Comparison of ENCODE assay signal across 16 cellular contexts in the genomic region with DNA sequence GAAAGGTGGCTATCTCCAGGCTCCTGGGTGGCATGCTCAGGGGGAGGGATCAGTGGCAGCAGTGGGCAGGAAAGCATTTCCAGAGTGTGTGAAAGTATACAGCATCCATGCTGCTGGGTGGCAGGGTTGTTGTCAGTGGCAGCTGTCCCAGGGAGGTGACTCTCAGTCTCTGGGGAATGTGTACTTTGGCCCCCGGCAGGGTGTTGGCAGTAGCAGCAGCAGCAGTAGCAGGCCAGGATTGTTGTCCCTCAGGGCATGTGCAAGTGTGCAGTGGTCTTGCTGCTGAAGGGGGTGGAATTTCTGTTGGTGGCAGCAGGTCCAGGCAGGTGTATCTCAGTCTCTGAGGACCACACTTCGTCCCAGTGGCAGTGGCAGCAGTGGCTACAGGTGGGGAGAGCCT.
DNase-seq lines count a peak whose midpoint lies in the region; ATAC-seq and TF ChIP-seq lines count a peak whose summit lies in the region.
"Had no signal": no experiment of that assay in that cellular context is flagged by ENCODE, and none has a peak within 500 bp of the region (broad histone marks: within the 10 kb centered on the region; RNA-seq: fewer than 3 reads in every experiment).

No MANE protein-coding gene starts in this region.

- H3K27me3 ChIP-seq in mammary epithelial cell (ENCODE audit: insufficient read depth, low read length) = peaks cover 2% of the 10 kb centered on the region
- H3K27me3 ChIP-seq in stomach = no peaks in the 10 kb centered on the region
- no peaks in the 10 kb centered on the region for H3K27me3 ChIP-seq in H7 (ENCODE audit: control insufficient read depth, insufficient read depth, low read length)
- H3K27me3 ChIP-seq: ascending aorta had no signal

- H3K4me1 ChIP-seq in mammary epithelial cell (ENCODE audit: insufficient read depth, low read length) = no peaks in the 10 kb centered on the region
- H3K4me1 ChIP-seq in stomach = peaks cover 0 to 4% (median 2%) of the 10 kb centered on the region in 4 donors
- H3K4me1 ChIP-seq: ascending aorta had no signal

- TF ChIP-seq POLR2A in stomach (IDR thresholded peaks at IDR 0.05) = no peak

- no peak overlapping the region for H3K9ac ChIP-seq in mammary epithelial cell (ENCODE audit: insufficient read depth, low read length)

- H3K79me2 ChIP-seq in mammary epithelial cell (ENCODE audit: insufficient read depth, low read length) = no peaks in the 10 kb centered on the region

- TF ChIP-seq CTCF in mammary epithelial cell (conservative IDR thresholded peaks at IDR 0.05 in 1 of 2, IDR thresholded peaks at IDR 0.05 in 1 of 2; ENCODE audit: extremely low read depth in 1 of 2, insufficient read depth in 1 of 2, low read depth in 1 of 2, low read length in 2 of 2) (no peak), stomach (IDR thresholded peaks at IDR 0.05) (no peak)

- H3K36me3 ChIP-seq in mammary epithelial cell (ENCODE audit: insufficient read depth, low read length) (no peaks in the 10 kb centered on the region), stomach (no peaks in the 10 kb centered on the region), H7 (replicated peaks; ENCODE audit: control insufficient read depth, insufficient read depth, low read length) (no peaks in the 10 kb centered on the region)
- H3K36me3 ChIP-seq: ascending aorta had no signal

- no peak overlapping the region for H2AFZ ChIP-seq in mammary epithelial cell (ENCODE audit: low read depth, low read length)

- H3K9me3 ChIP-seq in mammary epithelial cell (replicated peaks; ENCODE audit: insufficient read depth, low read length) = no peaks in the 10 kb centered on the region
- H3K9me3 ChIP-seq in stomach = peaks cover 0 to 6% (median 3%) of the 10 kb centered on the region in 4 donors

- 20% methylated on average over 1 of the region's 2 CpGs for WGBS in mammary epithelial cell (ENCODE audit: low coverage, missing lambda C conversion rate)
- WGBS in stomach, 5 donors = 37 to 67% (median 52%) methylated on average over 1 to 2 of the region's 2 CpGs

- dilution Hi-C loops in mammary epithelial cell (cut with HindIII; ENCODE audit: low sequenced_read_pairs) = no loop called here

- no peak overlapping the region for H3K4me2 ChIP-seq in mammary epithelial cell (ENCODE audit: insufficient read depth, low read depth, low read length)

- in situ Hi-C loops in T47D (cut with HindIII; ENCODE audit: low pct_unique_long_range_greater_than_20kb, low sequenced_read_pairs) (no loop called here), mammary epithelial cell (cut with MboI; ENCODE audit: low sequenced_read_pairs in 2 of 2) (no loop called here)

- H4K20me1 ChIP-seq in mammary epithelial cell (ENCODE audit: insufficient read depth, low read length) = no peaks in the 10 kb centered on the region

- no TSS peak for BruUV-seq in mammary epithelial cell (replicated peaks; lab: Mats Ljungman, UMichigan)

- CTCF ChIA-PET in mammary epithelial cell (lab: Charles Lee; ENCODE audit: low non-redundant PET) = no interaction called here

- DNase-seq in T47D (ENCODE audit: low read depth in 1 of 2, low spot score in 1 of 2) = peak; percentile 5 to 50
- DNase-seq in mammary epithelial cell = no peak
- peak; percentile 37 for DNase-seq in NCI-H69 (lab: John Stamatoyannopoulos, UW)
- DNase-seq in left colon = peak; percentile 67 to 72
- DNase-seq in stomach = peak; percentile 73
- no peak for DNase-seq in H7
- no peak for DNase-seq in caudate nucleus (lab: John Stamatoyannopoulos, UW)
- no peak for DNase-seq in islet precursor cell
- DNase-seq: activated CD4-positive, alpha-beta T cell treated with anti-CD3 and anti-CD28 coated beads for 1 hour; activated CD8-positive, alpha-beta memory T cell treated with anti-CD3 and anti-CD28 coated beads for 24 hours; EL; left cardiac atrium; NCI-H187; NCI-H446 had no signal

- H3K27ac ChIP-seq in mammary epithelial cell (ENCODE audit: insufficient read depth, low read depth, low read length) (no peak overlapping the region), stomach (no peak overlapping the region), caudate nucleus (ENCODE audit: low read depth, low read length) (no peak overlapping the region)
- H3K27ac ChIP-seq: ascending aorta had no signal

- TF ChIP-seq EP300 in stomach (IDR thresholded peaks at IDR 0.05) = no peak

- peak; percentile 100 for ATAC-seq in left colon
- ATAC-seq: activated naive CD4-positive, alpha-beta T cell treated with anti-CD3 and anti-CD28 coated beads, Interleukin-2, amount 50 U/mL, for 72 hours had no signal

- intact Hi-C loops in mammary epithelial cell (cut with micrococcal nuclease) (no loop called here), left colon (cut with DNase I, micrococcal nuclease) (no loop called here), stomach (cut with DNase I; ENCODE audit: low total_unique reads) (no loop called here)

- H3K4me3 ChIP-seq in mammary epithelial cell (replicated peaks in 1 of 3; ENCODE audit: insufficient read depth in 1 of 3, low read depth in 2 of 3, low read length in 3 of 3) (no peak overlapping the region), stomach (no peak overlapping the region), H7 (ENCODE audit: insufficient read depth, low read depth, low read length) (no peak overlapping the region)
- H3K4me3 ChIP-seq: ascending aorta had no signal

Comparison
In these comparisons a context has a peak if more than half of its experiments do, and no peak if none do; other contexts are left out.
1. DNase-seq: peak in T47D (2 of 2), NCI-H69 (single experiment), left colon (2 of 2) and stomach (single experiment); none in mammary epithelial cell (single experiment), H7 (single experiment), caudate nucleus (0 of 61) and islet precursor cell (single experiment).